18 cellular contexts compared by ENCODE assay signal in the genomic region with DNA sequence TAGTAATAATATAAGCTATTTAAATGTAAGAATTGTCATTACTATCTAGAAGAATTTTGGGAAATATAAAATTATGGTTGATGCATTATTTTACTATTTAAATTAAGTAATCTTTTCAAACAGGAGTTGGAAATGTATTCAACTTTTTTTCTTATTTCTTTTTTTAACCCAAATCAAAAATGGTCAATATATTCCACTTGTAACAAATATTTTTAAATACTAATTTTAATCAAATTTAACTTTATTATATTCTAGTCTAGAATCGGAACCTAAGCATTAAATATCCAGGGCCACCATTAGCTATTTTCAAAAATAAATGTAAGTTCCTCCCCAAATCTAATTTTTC. TPM values are rescaled to one million over a fixed set of nuclear protein-coding genes. Genes with fewer than 3 reads are reported as not detected.
DNase-seq lines count a peak whose midpoint lies in the region; ATAC-seq and TF ChIP-seq lines count a peak whose summit lies in the region.
"Had no signal": no experiment of that assay in that cellular context is flagged by ENCODE, and none has a peak within 500 bp of the region (broad histone marks: within the 10 kb centered on the region; RNA-seq: fewer than 3 reads in every experiment).

No MANE protein-coding gene starts in this region.

- intact Hi-C loops in activated CD4-positive, alpha-beta T cell treated with anti-CD3 and anti-CD28 coated beads for 36 hours (cut with DNase I, micrococcal nuclease): loop anchor here (1.0 to 2.0 kb wide), 6 partner anchors 15 to 92 kb away; no protein-coding TSS in a partner anchor

- H3K36me3 Mint-ChIP-seq in activated CD4-positive, alpha-beta T cell treated with anti-CD3 and anti-CD28 coated beads for 36 hours (ENCODE audit: low read depth): no peaks in the 10 kb centered on the region
- no peaks in the 10 kb centered on the region for H3K36me3 Mint-ChIP-seq in stimulated activated naive CD8-positive, alpha-beta T cell treated with anti-CD3 and anti-CD28 coated beads, Interleukin-15, Interleukin-2, amounts not matched to agents 100 ng/mL and 50 ng/mL, for 24 hours (ENCODE audit: low read depth)
- H3K36me3 Mint-ChIP-seq in activated naive CD8-positive, alpha-beta T cell treated with anti-CD3 and anti-CD28 coated beads, Interleukin-2, amount 50 U/mL, for 24 hours (ENCODE audit: low read depth): peaks cover 3% of the 10 kb centered on the region
- H3K36me3 Mint-ChIP-seq in endothelial cell (ENCODE audit: low read depth, unreplicated experiment): no peaks in the 10 kb centered on the region
- H3K36me3 Mint-ChIP-seq: IgD-negative memory B cell had no signal

- ATAC-seq in activated CD4-positive, alpha-beta T cell treated with anti-CD3 and anti-CD28 coated beads for 36 hours: no peak
- ATAC-seq in stimulated activated naive CD8-positive, alpha-beta T cell treated with anti-CD3 and anti-CD28 coated beads, Interleukin-15, Interleukin-2, amounts not matched to agents 100 U/mL and 50 U/mL, for 24 hours: no peak
- ATAC-seq in activated naive CD8-positive, alpha-beta T cell treated with anti-CD3 and anti-CD28 coated beads, Interleukin-2, amount 50 U/mL, for 24 hours: no peak
- ATAC-seq in HG02981 (IDR thresholded peaks at IDR 0.05; ENCODE audit: unreplicated experiment): no peak
- ATAC-seq: Panc1 had no signal

- TF ChIP-seq CTCF in endothelial cell (IDR thresholded peaks at IDR 0.05; ENCODE audit: unreplicated experiment): no peak

- peak overlapping the region; percentile 74 for H3K27ac Mint-ChIP-seq in activated CD4-positive, alpha-beta T cell treated with anti-CD3 and anti-CD28 coated beads for 36 hours
- peak overlapping the region; percentile 75 for H3K27ac Mint-ChIP-seq in stimulated activated naive CD8-positive, alpha-beta T cell treated with anti-CD3 and anti-CD28 coated beads, Interleukin-15, Interleukin-2, amounts not matched to agents 100 ng/mL and 50 ng/mL, for 24 hours
- peak overlapping the region; percentile 64 for H3K27ac Mint-ChIP-seq in activated naive CD8-positive, alpha-beta T cell treated with anti-CD3 and anti-CD28 coated beads, Interleukin-2, amount 50 U/mL, for 24 hours
- H3K27ac Mint-ChIP-seq in endothelial cell (ENCODE audit: unreplicated experiment): no peak overlapping the region

- POLR2A ChIA-PET in activated CD4-positive, alpha-beta T cell treated with anti-CD3 and anti-CD28 coated beads for 36 hours (lab: Charles Lee): interaction anchor here (0.8 to 2.9 kb wide), 7 partner anchors 13 to 91 kb away, joined by 3 to 48 read pairs (median 4); partner anchors contain the start of gene S1PR1

- no peak for DNase-seq in activated CD4-positive, alpha-beta T cell treated with anti-CD3 and anti-CD28 coated beads for 36 hours
- no peak for DNase-seq in activated CD4-positive, alpha-beta T cell treated with anti-CD3 and anti-CD28 coated beads, Interleukin-2, amount 50 U/mL, for 4 hours
- no peak for DNase-seq in stimulated activated naive CD8-positive, alpha-beta T cell treated with anti-CD3 and anti-CD28 coated beads, Interleukin-15, Interleukin-2, amounts not matched to agents 100 U/mL and 50 U/mL, for 24 hours
- no peak for DNase-seq in activated naive CD8-positive, alpha-beta T cell treated with anti-CD3 and anti-CD28 coated beads, Interleukin-2, amount 50 U/mL, for 24 hours
- DNase-seq in endothelial cell (ENCODE audit: low spot score) (no peak), OCI-M1 (lab: John Stamatoyannopoulos, UW) (no peak)
- DNase-seq: Caco-2, NCI-H1417 treated with DMSO at 0.1 percent for 48 hours, NCI-H2029, NCI-H2171 treated with DMSO at 0.1 percent for 48 hours, NCI-H774, SHP77 had no signal

- no peaks in the 10 kb centered on the region for H3K9me3 Mint-ChIP-seq in activated CD4-positive, alpha-beta T cell treated with anti-CD3 and anti-CD28 coated beads for 36 hours (ENCODE audit: low read depth)
- H3K9me3 Mint-ChIP-seq in stimulated activated naive CD8-positive, alpha-beta T cell treated with anti-CD3 and anti-CD28 coated beads, Interleukin-15, Interleukin-2, amounts not matched to agents 100 ng/mL and 50 ng/mL, for 24 hours: peaks cover 4% of the 10 kb centered on the region
- peaks cover 12% of the 10 kb centered on the region for H3K9me3 Mint-ChIP-seq in activated naive CD8-positive, alpha-beta T cell treated with anti-CD3 and anti-CD28 coated beads, Interleukin-2, amount 50 U/mL, for 24 hours
- H3K9me3 Mint-ChIP-seq in endothelial cell (ENCODE audit: unreplicated experiment): no peaks in the 10 kb centered on the region
- H3K9me3 Mint-ChIP-seq: IgD-negative memory B cell had no signal

- CTCF ChIA-PET in activated CD4-positive, alpha-beta T cell treated with anti-CD3 and anti-CD28 coated beads for 36 hours (lab: Charles Lee): interaction anchor here (0.7 to 3.0 kb wide), 9 partner anchors 8 to 179 kb away, joined by 3 to 19 read pairs (median 4); no protein-coding TSS in a partner anchor

- no peak overlapping the region for H3K4me3 Mint-ChIP-seq in activated CD4-positive, alpha-beta T cell treated with anti-CD3 and anti-CD28 coated beads for 36 hours
- peak overlapping the region; percentile 18 for H3K4me3 Mint-ChIP-seq in stimulated activated naive CD8-positive, alpha-beta T cell treated with anti-CD3 and anti-CD28 coated beads, Interleukin-15, Interleukin-2, amounts not matched to agents 100 ng/mL and 50 ng/mL, for 24 hours
- no peak overlapping the region for H3K4me3 Mint-ChIP-seq in activated naive CD8-positive, alpha-beta T cell treated with anti-CD3 and anti-CD28 coated beads, Interleukin-2, amount 50 U/mL, for 24 hours
- no peak overlapping the region for H3K4me3 Mint-ChIP-seq in endothelial cell (ENCODE audit: unreplicated experiment)

- peaks cover 40% of the 10 kb centered on the region for H3K4me1 Mint-ChIP-seq in activated CD4-positive, alpha-beta T cell treated with anti-CD3 and anti-CD28 coated beads for 36 hours
- H3K4me1 Mint-ChIP-seq in stimulated activated naive CD8-positive, alpha-beta T cell treated with anti-CD3 and anti-CD28 coated beads, Interleukin-15, Interleukin-2, amounts not matched to agents 100 ng/mL and 50 ng/mL, for 24 hours (ENCODE audit: low read depth): peaks cover 33% of the 10 kb centered on the region
- H3K4me1 Mint-ChIP-seq in activated naive CD8-positive, alpha-beta T cell treated with anti-CD3 and anti-CD28 coated beads, Interleukin-2, amount 50 U/mL, for 24 hours: peaks cover 27% of the 10 kb centered on the region
- H3K4me1 Mint-ChIP-seq in endothelial cell (ENCODE audit: unreplicated experiment): peaks cover 6% of the 10 kb centered on the region

- no peaks in the 10 kb centered on the region for H3K27me3 Mint-ChIP-seq in activated CD4-positive, alpha-beta T cell treated with anti-CD3 and anti-CD28 coated beads for 36 hours
- H3K27me3 Mint-ChIP-seq in stimulated activated naive CD8-positive, alpha-beta T cell treated with anti-CD3 and anti-CD28 coated beads, Interleukin-15, Interleukin-2, amounts not matched to agents 100 ng/mL and 50 ng/mL, for 24 hours: no peaks in the 10 kb centered on the region
- H3K27me3 Mint-ChIP-seq in activated naive CD8-positive, alpha-beta T cell treated with anti-CD3 and anti-CD28 coated beads, Interleukin-2, amount 50 U/mL, for 24 hours: no peaks in the 10 kb centered on the region
- H3K27me3 Mint-ChIP-seq in endothelial cell (ENCODE audit: unreplicated experiment): no peaks in the 10 kb centered on the region
- H3K27me3 Mint-ChIP-seq: IgD-negative memory B cell had no signal

RNA-seq across cellular contexts. Expression of gene S1PR1, which starts 37.2 kb away (rescaled TPM):
- 100 to 1,000 TPM; 109 to 130 TPM for total RNA-seq in activated CD4-positive, alpha-beta T cell treated with anti-CD3 and anti-CD28 coated beads for 36 hours
- total RNA-seq in endothelial cell (ENCODE audit: unreplicated experiment): 79.1 TPM
- total RNA-seq: Caco-2, HT-29, NCI-H460 had no signal
